Comparison of ENCODE assay signal across 32 cellular contexts in genomic region chr20:34201531-34201930, GRCh38. TPM values are rescaled to one million over a fixed set of nuclear protein-coding genes. Genes with fewer than 3 reads are reported as not detected.
"Had no signal": no experiment of that assay in that cellular context is flagged by ENCODE, and none has a peak within 500 bp of the region (broad histone marks: within the 10 kb centered on the region; RNA-seq: fewer than 3 reads in every experiment).

No MANE protein-coding gene starts in this region.

- H3K4me3 ChIP-seq: gastrocnemius medialis, heart left ventricle, hepatocyte, left lung, prostate gland, sigmoid colon, stomach, thyroid gland, upper lobe of right lung, uterus had no signal

- H3K4me1 Mint-ChIP-seq: nephron; stimulated activated effector memory CD8-positive, alpha-beta T cell treated with anti-CD3 and anti-CD28 coated beads, Interleukin-12 subunit alpha, Interleukin-12 subunit beta, amount 100 ng/mL, for 72 hours had no signal

- H3K36me3 Mint-ChIP-seq: naive thymus-derived CD4-positive, alpha-beta T cell; stimulated activated effector memory CD8-positive, alpha-beta T cell treated with anti-CD3 and anti-CD28 coated beads, Interleukin-12 subunit alpha, Interleukin-12 subunit beta, amount 100 ng/mL, for 72 hours had no signal

- DNase-seq: cortex of kidney; effector memory CD8-positive, alpha-beta T cell; foreskin fibroblast; gastrocnemius medialis; heart left ventricle; left cardiac atrium; left lung; mesenchymal stem cell; midbrain; naive thymus-derived CD4-positive, alpha-beta T cell; nucleus accumbens; right cardiac atrium; sigmoid colon; stimulated activated CD4-positive, alpha-beta T cell treated with anti-CD3 and anti-CD28 coated beads, Interleukin-2, amount 100 ng/mL, for 24 hours; stimulated activated CD4-positive, alpha-beta T cell treated with anti-CD3 and anti-CD28 coated beads, Interleukin-4, amount 100 ng/mL, for 24 hours; stimulated activated naive CD4-positive, alpha-beta T cell treated with Interleukin-2 at 50 U/mL for 16 hours; stomach; thyroid gland; upper lobe of right lung; uterus had no signal

- H3K9me3 Mint-ChIP-seq: effector memory CD8-positive, alpha-beta T cell; stimulated activated effector memory CD8-positive, alpha-beta T cell treated with anti-CD3 and anti-CD28 coated beads, Interleukin-12 subunit alpha, Interleukin-12 subunit beta, amount 100 ng/mL, for 72 hours had no signal

- H3K4me3 Mint-ChIP-seq: effector memory CD8-positive, alpha-beta T cell; naive thymus-derived CD4-positive, alpha-beta T cell; nephron; stimulated activated effector memory CD8-positive, alpha-beta T cell treated with anti-CD3 and anti-CD28 coated beads, Interleukin-12 subunit alpha, Interleukin-12 subunit beta, amount 100 ng/mL, for 72 hours had no signal

- H3K27ac Mint-ChIP-seq: effector memory CD8-positive, alpha-beta T cell; naive thymus-derived CD4-positive, alpha-beta T cell; nephron; stimulated activated effector memory CD8-positive, alpha-beta T cell treated with anti-CD3 and anti-CD28 coated beads, Interleukin-12 subunit alpha, Interleukin-12 subunit beta, amount 100 ng/mL, for 72 hours had no signal

- ATAC-seq: effector memory CD8-positive, alpha-beta T cell; esophagus mucosa; gastrocnemius medialis; heart left ventricle; left cardiac atrium; left lung; naive thymus-derived CD4-positive, alpha-beta T cell; right cardiac atrium; stimulated activated effector memory CD8-positive, alpha-beta T cell treated with anti-CD3 and anti-CD28 coated beads, Interleukin-12 subunit alpha, Interleukin-12 subunit beta, amount 100 ng/mL, for 72 hours; upper lobe of right lung had no signal

RNA-seq across cellular contexts. Expression of gene ASIP, which starts 39.7 kb away (rescaled TPM):
- total RNA-seq: chondrocyte; dermis microvascular lymphatic vessel endothelial cell; esophagus mucosa; gastrocnemius medialis; hepatocyte; kidney epithelial cell; lung microvascular endothelial cell; mucosa of gallbladder; naive thymus-derived CD4-positive, alpha-beta T cell; osteocyte; stomach; temporal lobe; thyroid gland; upper lobe of right lung; uterus had no signal
